In the genomic region with DNA sequence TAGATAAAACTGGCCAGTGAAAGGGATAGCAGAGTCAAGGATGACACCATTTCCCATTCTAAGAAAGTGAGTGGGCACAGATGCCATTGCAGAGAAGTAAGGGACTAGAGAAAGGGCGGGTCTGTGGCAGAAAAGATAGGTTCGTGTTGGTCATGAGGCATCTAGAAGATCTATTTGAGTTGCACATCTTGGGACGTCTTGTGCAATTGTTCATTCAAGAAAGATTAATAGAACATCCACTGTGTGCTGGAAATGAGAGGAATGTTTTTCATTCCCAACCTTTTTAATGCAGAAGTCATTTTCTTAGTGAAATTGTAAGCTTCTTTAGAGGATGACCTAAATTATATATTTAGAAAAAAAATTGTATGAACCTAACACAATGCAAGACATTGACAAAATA, we compare ENCODE assay signal across 18 cellular contexts.
"Had no signal": no experiment of that assay in that cellular context is flagged by ENCODE, and none has a peak within 500 bp of the region (broad histone marks: within the 10 kb centered on the region; RNA-seq: fewer than 3 reads in every experiment).

No MANE protein-coding gene starts in this region.

- H3K27ac ChIP-seq: dorsolateral prefrontal cortex, heart left ventricle, right atrium auricular region, suprapubic skin, thyroid gland had no signal

- H3K9me3 Mint-ChIP-seq: naive thymus-derived CD8-positive, alpha-beta T cell; neural crest cell; type B pancreatic cell had no signal

- H3K4me1 Mint-ChIP-seq: naive thymus-derived CD8-positive, alpha-beta T cell; neural crest cell had no signal

- H3K27me3 Mint-ChIP-seq: type B pancreatic cell had no signal

- H3K27me3 ChIP-seq: dorsolateral prefrontal cortex, heart left ventricle, right atrium auricular region, suprapubic skin, thyroid gland had no signal

- ATAC-seq: esophagus mucosa; heart left ventricle; naive thymus-derived CD8-positive, alpha-beta T cell; stimulated activated naive CD8-positive, alpha-beta T cell treated with anti-CD3 and anti-CD28 coated beads, Interleukin-15, Interleukin-2, amounts not matched to agents 100 U/mL and 50 U/mL, for 24 hours had no signal

- H3K36me3 ChIP-seq: heart left ventricle, right atrium auricular region, suprapubic skin, thyroid gland had no signal

- H3K4me3 ChIP-seq: dorsolateral prefrontal cortex, heart left ventricle, right atrium auricular region, smooth muscle cell, suprapubic skin, thyroid gland had no signal

- DNase-seq: cortex of kidney; dorsolateral prefrontal cortex; effector memory CD4-positive, alpha-beta T cell; heart left ventricle; hippocampal formation; kidney glomerular epithelial cell; mammary epithelial cell; naive thymus-derived CD8-positive, alpha-beta T cell; posterior cingulate gyrus; stimulated activated CD4-positive, alpha-beta T cell treated with anti-CD3 and anti-CD28 coated beads, Interleukin-2, amount 100 ng/mL, for 48 hours; stimulated activated naive CD8-positive, alpha-beta T cell treated with anti-CD3 and anti-CD28 coated beads, Interleukin-15, Interleukin-2, amounts not matched to agents 100 U/mL and 50 U/mL, for 24 hours; thyroid gland had no signal

- H3K4me2 ChIP-seq: smooth muscle cell had no signal

- H3K27ac Mint-ChIP-seq: naive thymus-derived CD8-positive, alpha-beta T cell; type B pancreatic cell had no signal

- H3K9me3 ChIP-seq: heart left ventricle, right atrium auricular region, suprapubic skin, thyroid gland had no signal

- H3K4me1 ChIP-seq: right atrium auricular region, suprapubic skin, thyroid gland had no signal

- H3K36me3 Mint-ChIP-seq: naive thymus-derived CD8-positive, alpha-beta T cell; type B pancreatic cell had no signal

- H3K4me3 Mint-ChIP-seq: naive thymus-derived CD8-positive, alpha-beta T cell; neural crest cell; type B pancreatic cell had no signal
